11 cellular contexts compared by ENCODE assay signal in genomic region chr2:204315236-204315662, GRCh38.
DNase-seq lines count a peak whose midpoint lies in the region; ATAC-seq and TF ChIP-seq lines count a peak whose summit lies in the region.
"Had no signal": no experiment of that assay in that cellular context is flagged by ENCODE, and none has a peak within 500 bp of the region (broad histone marks: within the 10 kb centered on the region; RNA-seq: fewer than 3 reads in every experiment).

No MANE protein-coding gene starts in this region.

- DNase-seq in AG08395 (ENCODE audit: low spot score) (peak; percentile 18), NCI-H2171 (lab: John Stamatoyannopoulos, UW) (peak; percentile 20), epithelial cell of proximal tubule (ENCODE audit: low read depth) (peak; percentile 44), neural crest cell (ENCODE audit: low read depth, low spot score) (no peak), SK-N-DZ (ENCODE audit: low spot score) (no peak)
- DNase-seq in activated effector memory CD4-positive, alpha-beta T cell treated with anti-CD3 and anti-CD28 coated beads, Interleukin-2, amount 50 U/mL, for 16 hours: no peak
- no peak for DNase-seq in activated CD4-positive, alpha-beta T cell treated with anti-CD3 and anti-CD28 coated beads, Interleukin-2, amount 10 ng/mL, durations not matched to agents 24 days and 14 days
- DNase-seq: AML-193, NCI-H1048 had no signal

- intact Hi-C loops in activated CD4-positive, alpha-beta T cell treated with anti-CD3 and anti-CD28 coated beads, Interleukin-2, amount 10 ng/mL, durations not matched to agents 24 days and 14 days (cut with micrococcal nuclease): no loop called here

- no peak for ATAC-seq in GM21529 (IDR thresholded peaks at IDR 0.05; ENCODE audit: unreplicated experiment)

- H3K27ac Mint-ChIP-seq in neural crest cell (ENCODE audit: unreplicated experiment): peak overlapping the region; percentile 6
- H3K27ac Mint-ChIP-seq in activated CD4-positive, alpha-beta T cell treated with anti-CD3 and anti-CD28 coated beads, Interleukin-2, amount 10 ng/mL, durations not matched to agents 24 days and 14 days: no peak overlapping the region

- TF ChIP-seq CTCF in epithelial cell of proximal tubule (conservative IDR thresholded peaks at IDR 0.05; ENCODE audit: low read depth, low read length): no peak
- TF ChIP-seq CTCF in neural crest cell (conservative IDR thresholded peaks at IDR 0.05): no peak

- no peak overlapping the region for H3K4me3 Mint-ChIP-seq in neural crest cell
- no peak overlapping the region for H3K4me3 Mint-ChIP-seq in activated CD4-positive, alpha-beta T cell treated with anti-CD3 and anti-CD28 coated beads, Interleukin-2, amount 10 ng/mL, durations not matched to agents 24 days and 14 days

- peaks cover 26% of the 10 kb centered on the region for H3K4me1 Mint-ChIP-seq in neural crest cell
- H3K4me1 Mint-ChIP-seq in activated CD4-positive, alpha-beta T cell treated with anti-CD3 and anti-CD28 coated beads, Interleukin-2, amount 10 ng/mL, durations not matched to agents 24 days and 14 days: no peaks in the 10 kb centered on the region

- H3K27me3 Mint-ChIP-seq in neural crest cell (ENCODE audit: low read depth): no peaks in the 10 kb centered on the region
- H3K27me3 Mint-ChIP-seq in activated CD4-positive, alpha-beta T cell treated with anti-CD3 and anti-CD28 coated beads, Interleukin-2, amount 10 ng/mL, durations not matched to agents 24 days and 14 days: peaks cover 24% of the 10 kb centered on the region

- H3K36me3 Mint-ChIP-seq in neural crest cell (ENCODE audit: low read depth): no peaks in the 10 kb centered on the region
- H3K36me3 Mint-ChIP-seq in activated CD4-positive, alpha-beta T cell treated with anti-CD3 and anti-CD28 coated beads, Interleukin-2, amount 10 ng/mL, durations not matched to agents 24 days and 14 days (ENCODE audit: low read depth): no peaks in the 10 kb centered on the region

- H3K4me3 ChIP-seq in epithelial cell of proximal tubule (ENCODE audit: low read depth, low read length): peak overlapping the region; percentile 33
- H3K4me3 ChIP-seq: SJSA1 had no signal

- H3K9me3 Mint-ChIP-seq in neural crest cell: peaks cover 7% of the 10 kb centered on the region
- H3K9me3 Mint-ChIP-seq in activated CD4-positive, alpha-beta T cell treated with anti-CD3 and anti-CD28 coated beads, Interleukin-2, amount 10 ng/mL, durations not matched to agents 24 days and 14 days: no peaks in the 10 kb centered on the region

Comparison
In these comparisons a context has a peak if more than half of its experiments do, and no peak if none do; other contexts are left out.
1. DNase-seq: peak in AG08395 (single experiment), NCI-H2171 (single experiment) and epithelial cell of proximal tubule (single experiment); none in neural crest cell (single experiment), activated effector memory CD4-positive, alpha-beta T cell treated with anti-CD3 and anti-CD28 coated beads, Interleukin-2, amount 50 U/mL, for 16 hours (single experiment), SK-N-DZ (single experiment) and activated CD4-positive, alpha-beta T cell treated with anti-CD3 and anti-CD28 coated beads, Interleukin-2, amount 10 ng/mL, durations not matched to agents 24 days and 14 days (single experiment).